ENCODE assay signal across 8 cellular contexts in genomic region chr3:72482589-72483249, GRCh38. TPM values are rescaled to one million over a fixed set of nuclear protein-coding genes. Genes with fewer than 3 reads are reported as not detected.
DNase-seq lines count a peak whose midpoint lies in the region; TF ChIP-seq lines count a peak whose summit lies in the region.

No MANE protein-coding gene starts in this region.

- no peak overlapping the region for H3K27ac ChIP-seq in thymus (ENCODE audit: low read depth)

- peaks cover 5% of the 10 kb centered on the region for H3K4me1 ChIP-seq in thymus (ENCODE audit: control insufficient read depth, insufficient read depth, low read length)

- no peaks in the 10 kb centered on the region for H3K36me3 ChIP-seq in thymus (ENCODE audit: control insufficient read depth, insufficient read depth)

- peak; percentile 2 for DNase-seq in NCI-H1436 (lab: John Stamatoyannopoulos, UW)
- DNase-seq in NCI-H1436 treated with DMSO at 0.1 percent for 48 hours (lab: John Stamatoyannopoulos, UW), result no peak
- peak; percentile 1 for DNase-seq in NAMALWA (ENCODE audit: low spot score)
- DNase-seq in activated CD8-positive, alpha-beta memory T cell treated with anti-CD3 and anti-CD28 coated beads, Interleukin-2, amount 50 U/mL, for 4 hours, result peak; percentile 74
- DNase-seq in fibroblast of gingiva (ENCODE audit: low read depth), result peak; percentile 47
- no peak for DNase-seq in osteocyte (ENCODE audit: extremely low spot score, unreplicated experiment)
- DNase-seq in NCI-H2171 treated with DMSO at 0.1 percent for 48 hours (lab: John Stamatoyannopoulos, UW), result no peak

- peak overlapping the region; percentile 62 for H3K27ac Mint-ChIP-seq in osteocyte (ENCODE audit: unreplicated experiment)

- H3K36me3 Mint-ChIP-seq in osteocyte (ENCODE audit: unreplicated experiment), result no peaks in the 10 kb centered on the region

- H3K27me3 ChIP-seq in thymus (ENCODE audit: control insufficient read depth, insufficient read depth), result no peaks in the 10 kb centered on the region

- WGBS in thymus, result 12% methylated on average over 12 of the region's 12 CpGs

- H3K4me1 Mint-ChIP-seq in osteocyte (ENCODE audit: unreplicated experiment), result peaks cover 29% of the 10 kb centered on the region

- peak overlapping the region; percentile 55 for H3K4me3 Mint-ChIP-seq in osteocyte (ENCODE audit: unreplicated experiment)

- no peaks in the 10 kb centered on the region for H3K9me3 ChIP-seq in thymus (ENCODE audit: control insufficient read depth)

- H3K9me3 Mint-ChIP-seq in osteocyte (ENCODE audit: unreplicated experiment), result no peaks in the 10 kb centered on the region

- no peaks in the 10 kb centered on the region for H3K27me3 Mint-ChIP-seq in osteocyte (ENCODE audit: unreplicated experiment)

- peak overlapping the region; percentile 42 for H3K4me3 ChIP-seq in thymus (ENCODE audit: low read length)

- no peak for TF ChIP-seq CTCF in osteocyte (IDR thresholded peaks at IDR 0.05)

RNA-seq across cellular contexts. Expression of gene RYBP, which starts 36.3 kb away (rescaled TPM):
- 30.7 and 33.0 TPM in 2 replicates for total RNA-seq in osteocyte
- polyA plus RNA-seq in thymus, result 17.4 TPM

Comparison
In these comparisons a context has a peak if more than half of its experiments do, and no peak if none do; other contexts are left out.
1. DNase-seq: peak in NCI-H1436 (single experiment), NAMALWA (single experiment), activated CD8-positive, alpha-beta memory T cell treated with anti-CD3 and anti-CD28 coated beads, Interleukin-2, amount 50 U/mL, for 4 hours (single experiment) and fibroblast of gingiva (single experiment); none in NCI-H1436 treated with DMSO at 0.1 percent for 48 hours (single experiment), osteocyte (single experiment) and NCI-H2171 treated with DMSO at 0.1 percent for 48 hours (single experiment).